In the genomic region with DNA sequence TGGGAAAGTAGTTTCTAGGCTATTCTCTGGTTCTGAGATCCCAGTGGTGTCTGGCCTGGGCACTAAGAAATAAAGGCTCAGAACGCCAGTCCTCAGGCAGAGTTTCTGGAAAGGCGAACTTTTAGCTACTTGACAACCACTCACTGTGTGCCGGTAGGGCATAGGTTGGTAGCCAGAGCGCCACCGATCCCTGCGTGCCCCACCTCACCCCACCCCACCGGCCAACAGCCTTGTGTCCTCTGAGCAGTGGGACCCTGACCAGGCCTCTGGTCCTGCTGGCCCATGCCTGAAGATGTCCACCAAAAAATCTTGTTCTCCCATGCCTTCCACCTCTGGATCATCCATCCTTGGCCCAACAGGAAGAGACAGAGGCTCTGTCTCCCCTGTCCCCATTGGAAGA, we compare ENCODE assay signal across 29 cellular contexts.
"Had no signal": no experiment of that assay in that cellular context is flagged by ENCODE, and none has a peak within 500 bp of the region (broad histone marks: within the 10 kb centered on the region; RNA-seq: fewer than 3 reads in every experiment).

No MANE protein-coding gene starts in this region.

- H3K27me3 Mint-ChIP-seq: progenitor cell of endocrine pancreas had no signal

- H3K27ac ChIP-seq: esophagus squamous epithelium, left ventricle myocardium inferior, lower lobe of right lung, neutrophil, pancreas, sigmoid colon, skin epidermis, stomach, thyroid gland, uterus had no signal

- H3K4me3 ChIP-seq: esophagus squamous epithelium, left ventricle myocardium inferior, lower lobe of right lung, pancreas, sigmoid colon, skin epidermis, stomach, thyroid gland, uterus had no signal

- H3K36me3 ChIP-seq: esophagus squamous epithelium, left ventricle myocardium inferior, lower lobe of right lung, neutrophil, pancreas, sigmoid colon, thyroid gland, uterus had no signal

- H3K9me3 Mint-ChIP-seq: immature natural killer cell, memory B cell, natural killer cell, type B pancreatic cell had no signal

- H3K9me3 ChIP-seq: esophagus squamous epithelium, left ventricle myocardium inferior, lower lobe of right lung, neutrophil, pancreas, sigmoid colon, stomach, thyroid gland, uterus had no signal

- H3K27me3 ChIP-seq: pancreas, sigmoid colon, stomach, thyroid gland, uterus had no signal

- DNase-seq: caudate nucleus; cerebellar nuclear complex; cortex of kidney; effector CD4-positive, alpha-beta T cell; esophagus squamous epithelium; foreskin melanocyte; hypothalamus; immature natural killer cell; islet precursor cell; kidney glomerular epithelial cell; left colon; left ventricle myocardium inferior; lower lobe of right lung; natural killer cell; right cardiac atrium; sigmoid colon; stimulated activated CD4-positive, alpha-beta T cell treated with anti-CD3 and anti-CD28 coated beads, Interleukin-15, amount 100 ng/mL, for 24 hours; stimulated activated CD4-positive, alpha-beta T cell treated with anti-CD3 and anti-CD28 coated beads, Interleukin-4, amount 100 ng/mL, for 1 hour; stimulated activated CD8-positive, alpha-beta memory T cell treated with anti-CD3 and anti-CD28 coated beads, Interleukin-4, amount 100 ng/mL, for 48 hours; stimulated activated naive CD4-positive, alpha-beta T cell treated with Interleukin-2 at 50 U/mL for 16 hours; stomach; thyroid gland; uterus had no signal

- H3K4me1 Mint-ChIP-seq: immature natural killer cell, memory B cell, natural killer cell had no signal

- H3K4me1 ChIP-seq: pancreas, uterus had no signal

- H3K4me3 Mint-ChIP-seq: immature natural killer cell, memory B cell, natural killer cell, type B pancreatic cell had no signal

- H3K27ac Mint-ChIP-seq: immature natural killer cell, memory B cell, natural killer cell, progenitor cell of endocrine pancreas, type B pancreatic cell had no signal

- H3K36me3 Mint-ChIP-seq: immature natural killer cell, memory B cell, natural killer cell, type B pancreatic cell had no signal

- ATAC-seq: left colon, lower lobe of right lung, natural killer cell, pancreas, right cardiac atrium had no signal
